In the genomic region with DNA sequence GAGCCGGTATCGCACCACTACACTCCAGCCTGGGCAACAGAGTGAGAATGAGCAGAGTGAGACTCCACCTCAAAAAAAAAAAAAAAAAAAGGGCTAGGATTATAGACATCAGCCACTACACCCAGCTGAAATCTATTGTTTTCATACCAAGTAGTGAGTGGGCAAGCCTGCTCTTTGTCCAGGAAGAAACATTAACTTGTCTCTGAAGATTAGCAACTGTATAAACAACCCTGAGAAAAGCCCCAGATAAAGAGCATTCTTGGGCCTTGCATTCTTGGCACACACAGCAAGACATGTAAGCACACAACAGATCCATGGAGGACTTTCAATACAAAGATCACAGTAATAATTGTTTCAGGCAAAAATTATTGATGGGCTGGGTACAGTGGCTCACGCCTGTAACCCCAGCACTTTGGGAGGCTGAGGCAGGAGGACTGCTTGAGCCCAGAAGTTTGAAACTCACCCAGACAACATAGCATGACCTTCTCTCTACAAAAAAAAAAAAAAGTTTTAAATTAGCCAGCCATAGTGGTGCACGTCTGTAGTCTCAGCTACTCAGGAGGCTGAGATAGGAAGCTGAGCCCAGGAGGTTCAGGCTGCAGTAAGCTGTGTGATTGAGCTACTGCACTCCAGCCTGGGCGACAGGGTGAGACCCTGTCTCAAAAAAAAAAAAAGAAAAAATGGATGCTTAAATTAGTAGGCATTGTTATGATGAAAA, we compare ENCODE assay signal across 10 cellular contexts. TPM values are rescaled to one million over a fixed set of nuclear protein-coding genes. Genes with fewer than 3 reads are reported as not detected.
DNase-seq lines count a peak whose midpoint lies in the region; ATAC-seq, FAIRE-seq and TF ChIP-seq lines count a peak whose summit lies in the region.
"Had no signal": no experiment of that assay in that cellular context is flagged by ENCODE, and none has a peak within 500 bp of the region (broad histone marks: within the 10 kb centered on the region; RNA-seq: fewer than 3 reads in every experiment).

No MANE protein-coding gene starts in this region.

- peaks cover 2% of the 10 kb centered on the region for H3K79me1 ChIP-seq in neuronal stem cell (ENCODE audit: low read depth, low read length)

- no peak overlapping the region for H3K23ac ChIP-seq in neuronal stem cell (ENCODE audit: low read depth, low read length, poor library complexity)

- no peak overlapping the region for H3K4me3 ChIP-seq in HAP-1
- no peak overlapping the region for H3K4me3 ChIP-seq in astrocyte of the cerebellum (ENCODE audit: low read depth, low read length)
- H3K4me3 ChIP-seq in small intestine (ENCODE audit: low read depth in 1 of 2, low read length in 2 of 2), result no peak overlapping the region
- no peak overlapping the region for H3K4me3 ChIP-seq in neuronal stem cell (ENCODE audit: low read length in 2 of 2)

- H3K27me3 ChIP-seq in HAP-1 (ENCODE audit: low read depth), result no peaks in the 10 kb centered on the region
- H3K27me3 ChIP-seq in small intestine (ENCODE audit: control insufficient read depth in 2 of 2, insufficient read depth in 2 of 2, low read length in 2 of 2), result no peaks in the 10 kb centered on the region
- no peaks in the 10 kb centered on the region for H3K27me3 ChIP-seq in neuronal stem cell (ENCODE audit: control insufficient read depth in 3 of 3, insufficient read depth in 3 of 3, low read depth in 1 of 3, low read length in 3 of 3)

- no peak overlapping the region for H3K4me2 ChIP-seq in neuronal stem cell (ENCODE audit: insufficient read depth, low read length, poor library complexity, severe bottlenecking)

- H3K18ac ChIP-seq in neuronal stem cell (ENCODE audit: low read length), result no peak overlapping the region

- H3K9me3 ChIP-seq in HAP-1 (no peaks in the 10 kb centered on the region), small intestine (ENCODE audit: control insufficient read depth, low read depth) (no peaks in the 10 kb centered on the region), neuronal stem cell (replicated peaks in 1 of 2; ENCODE audit: control insufficient read depth in 2 of 2, insufficient read depth in 1 of 2, low read depth in 1 of 2, low read length in 2 of 2) (no peaks in the 10 kb centered on the region)

- no peak overlapping the region for H4K91ac ChIP-seq in neuronal stem cell (ENCODE audit: low read depth, low read length, poor library complexity)

- H3K14ac ChIP-seq in neuronal stem cell (ENCODE audit: low read length), result no peak overlapping the region

- peaks cover 3% of the 10 kb centered on the region for H3K36me3 ChIP-seq in HAP-1 (replicated peaks)
- H3K36me3 ChIP-seq in small intestine (ENCODE audit: control insufficient read depth in 2 of 2, insufficient read depth in 2 of 2, low read length in 2 of 2), result no peaks in the 10 kb centered on the region
- H3K36me3 ChIP-seq in neuronal stem cell (replicated peaks in 1 of 2; ENCODE audit: control insufficient read depth in 2 of 2, insufficient read depth in 2 of 2, low read length in 2 of 2), result peaks cover 4 to 18% of the 10 kb centered on the region in 2 donors

- no peak overlapping the region for H3K9ac ChIP-seq in neuronal stem cell (ENCODE audit: low read depth, low read length, poor library complexity)

- H2AFZ ChIP-seq in neuronal stem cell (ENCODE audit: low read length), result no peak overlapping the region

- WGBS in small intestine, 3 donors, result 20 to 32% (median 22%) methylated on average over 5 of the region's 5 CpGs
- no CpG with 5 or more reads among the region's 5 CpGs for WGBS in neuronal stem cell (ENCODE audit: extremely low coverage in 2 of 2, insufficient read length in 2 of 2, insufficient replicate concordance in 1 of 2), 2 donors

- H3K4me1 ChIP-seq in HAP-1, result peaks cover 36% of the 10 kb centered on the region
- H3K4me1 ChIP-seq in small intestine (ENCODE audit: control insufficient read depth in 2 of 2, insufficient read depth in 1 of 2, low read depth in 1 of 2, low read length in 1 of 2), result peaks cover 0 to 3% of the 10 kb centered on the region in 2 donors
- peaks cover 0 to 5% of the 10 kb centered on the region in 2 donors for H3K4me1 ChIP-seq in neuronal stem cell (ENCODE audit: control insufficient read depth in 2 of 2, insufficient read depth in 1 of 2, low read depth in 1 of 2, low read length in 2 of 2)

- no peak overlapping the region for H2BK5ac ChIP-seq in neuronal stem cell (ENCODE audit: low read length)

- no peak overlapping the region for H2BK12ac ChIP-seq in neuronal stem cell (ENCODE audit: low read length)

- H3K4ac ChIP-seq in neuronal stem cell (ENCODE audit: low read length), result no peak overlapping the region

- ATAC-seq in GM21723 (IDR thresholded peaks at IDR 0.05; ENCODE audit: unreplicated experiment) (no peak), GM19452 (IDR thresholded peaks at IDR 0.05; ENCODE audit: unreplicated experiment) (no peak)

- H2BK15ac ChIP-seq in neuronal stem cell (ENCODE audit: low read length), result no peak overlapping the region

- H3K27ac ChIP-seq in small intestine (ENCODE audit: low read depth in 1 of 2, low read length in 1 of 2), result peak overlapping the region; percentile 8 to 39
- no peak overlapping the region for H3K27ac ChIP-seq in neuronal stem cell (replicated peaks; ENCODE audit: low read length)

- no peak for TF ChIP-seq CTCF in astrocyte of the cerebellum (IDR thresholded peaks at IDR 0.05; ENCODE audit: low read depth, low read length, missing control alignments)

- DNase-seq in HAP-1 (ENCODE audit: low spot score in 2 of 2) (peak; percentile 71 to 97), astrocyte of the cerebellum (ENCODE audit: low read depth) (peak; percentile 60), iris pigment epithelial cell (ENCODE audit: low read depth) (peak; percentile 96), small intestine (peak; percentile 51), activated T-cell treated with anti-CD3 and anti-CD28 coated beads for 4 hours (no peak), neuronal stem cell (ENCODE audit: low spot score) (no peak)
- DNase-seq: KBM-7 had no signal

- H2AK5ac ChIP-seq in neuronal stem cell (ENCODE audit: low read depth, low read length), result no peak overlapping the region

- no peak overlapping the region for H4K8ac ChIP-seq in neuronal stem cell (ENCODE audit: low read depth, low read length)

- no peak for FAIRE-seq in small intestine (lab: Jason Lieb, UNC)
- FAIRE-seq: urothelium cell line had no signal

- H2BK120ac ChIP-seq in neuronal stem cell (ENCODE audit: low read depth, low read length), result no peak overlapping the region

- in situ Hi-C loops in HAP-1 (cut with MboI; ENCODE audit: low sequenced_read_pairs), result no loop called here
- in situ Hi-C loops in astrocyte of the cerebellum (cut with HindIII; ENCODE audit: low sequenced_read_pairs), result no loop called here

RNA-seq across cellular contexts. Expression of gene PSPH, which starts 4.4 kb away (rescaled TPM):
- 10 to 100 TPM in 1 of 3 donors, 1 to 10 TPM in 2; 2.7 to 26.7 (median 6.5) TPM for polyA plus RNA-seq in small intestine
- polyA plus RNA-seq in neuronal stem cell (2013, experiment 1 of 2), result 18.7 TPM
- 19.1 TPM for polyA plus RNA-seq in neuronal stem cell (2013, experiment 2 of 2)

RNA-seq across cellular contexts. Expression of gene CCT6A, which starts 4.7 kb away (rescaled TPM):
- 100 to 1,000 TPM in 1 of 3 donors, 10 to 100 TPM in 2; 71.3 to 131 (median 73.6) TPM for polyA plus RNA-seq in small intestine
- 217 TPM for polyA plus RNA-seq in neuronal stem cell (2013, experiment 1 of 2)
- polyA plus RNA-seq in neuronal stem cell (2013, experiment 2 of 2), result 218 TPM

RNA-seq across cellular contexts. Expression of gene SUMF2, which starts 17.2 kb away (rescaled TPM):
- polyA plus RNA-seq in small intestine, result 100 to 1,000 TPM in 1 of 3 donors, 10 to 100 TPM in 2; 45.0 to 114 (median 71.3) TPM
- 53.2 TPM for polyA plus RNA-seq in neuronal stem cell (2013, experiment 1 of 2)
- polyA plus RNA-seq in neuronal stem cell (2013, experiment 2 of 2), result 51.7 TPM

RNA-seq across cellular contexts. Expression of gene PHKG1, which starts 45.9 kb away (rescaled TPM):
- polyA plus RNA-seq in small intestine, result 1 to 10 TPM in 1 of 3 donors, under 1 TPM in 2; 0.49 to 1.6 (median 0.81) TPM
- 0.10 TPM for polyA plus RNA-seq in neuronal stem cell (2013, experiment 1 of 2)
- polyA plus RNA-seq in neuronal stem cell (2013, experiment 2 of 2), result 0.10 TPM

RNA-seq across cellular contexts. Expression of gene CHCHD2, which starts 59.4 kb away (rescaled TPM):
- polyA plus RNA-seq in small intestine, result 100 to 1,000 TPM; 679 to 788 (median 772) TPM
- polyA plus RNA-seq in neuronal stem cell (2013, experiment 1 of 2), result 119 TPM
- 119 TPM for polyA plus RNA-seq in neuronal stem cell (2013, experiment 2 of 2)

Comparison
In these comparisons a context has a peak if more than half of its experiments do, and no peak if none do; other contexts are left out.
1. DNase-seq: peak in HAP-1 (2 of 2), astrocyte of the cerebellum (single experiment), iris pigment epithelial cell (single experiment) and small intestine (single experiment); none in activated T-cell treated with anti-CD3 and anti-CD28 coated beads for 4 hours (single experiment) and neuronal stem cell (single experiment).